ENCODE assay signal across 1 cellular context in genomic region chr10:31604141-31604540, GRCh38.
TF ChIP-seq lines count a peak whose summit lies in the region.

No MANE protein-coding gene starts in this region.

TF ChIP-seq in HEK293, 187 proteins besides CTCF, POLR2A, EP300 and RAD21 (continued from another document):
- TF ChIP-seq PATZ1 (tag by site-specific recombination; IDR thresholded peaks at IDR 0.05) (no peak), ZNF366 (tag by site-specific recombination; conservative IDR thresholded peaks at IDR 0.05) (0 out of 2 replicates have a peak, but pooled peaks have one; percentile 18), ZNF488 (tag by site-specific recombination; IDR thresholded peaks at IDR 0.05) (no peak), ZFHX2 (tag by site-specific recombination; conservative IDR thresholded peaks at IDR 0.05) (peak; percentile 13; the same call in 1 of the 2 replicates)
